Comparison of ENCODE assay signal across 8 cellular contexts in genomic region chr20:45911486-45912343, GRCh38. TPM values are rescaled to one million over a fixed set of nuclear protein-coding genes. Genes with fewer than 3 reads are reported as not detected.
DNase-seq lines count a peak whose midpoint lies in the region; ATAC-seq, FAIRE-seq and TF ChIP-seq lines count a peak whose summit lies in the region.

A gene with protein sequence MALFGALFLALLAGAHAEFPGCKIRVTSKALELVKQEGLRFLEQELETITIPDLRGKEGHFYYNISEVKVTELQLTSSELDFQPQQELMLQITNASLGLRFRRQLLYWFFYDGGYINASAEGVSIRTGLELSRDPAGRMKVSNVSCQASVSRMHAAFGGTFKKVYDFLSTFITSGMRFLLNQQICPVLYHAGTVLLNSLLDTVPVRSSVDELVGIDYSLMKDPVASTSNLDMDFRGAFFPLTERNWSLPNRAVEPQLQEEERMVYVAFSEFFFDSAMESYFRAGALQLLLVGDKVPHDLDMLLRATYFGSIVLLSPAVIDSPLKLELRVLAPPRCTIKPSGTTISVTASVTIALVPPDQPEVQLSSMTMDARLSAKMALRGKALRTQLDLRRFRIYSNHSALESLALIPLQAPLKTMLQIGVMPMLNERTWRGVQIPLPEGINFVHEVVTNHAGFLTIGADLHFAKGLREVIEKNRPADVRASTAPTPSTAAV (minus strand): TSS chr20:45912155. CDS start chr20:45911452, 703 bp downstream.

- H3K4me3 Mint-ChIP-seq in activated CD4-positive, alpha-beta T cell treated with anti-CD3 and anti-CD28 coated beads for 36 hours, result peak within 1 kb of the TSS; percentile 68

- H3K4me1 ChIP-seq in RWPE2 (ENCODE audit: insufficient read depth, poor library complexity, severe bottlenecking), result peaks cover 15% of the 10 kb centered on the region

- ATAC-seq in activated CD4-positive, alpha-beta T cell treated with anti-CD3 and anti-CD28 coated beads for 36 hours, result no peak
- ATAC-seq in RWPE2 (ENCODE audit: low read depth) (no peak), HG03025 (IDR thresholded peaks at IDR 0.05; ENCODE audit: low FRiP score, unreplicated experiment) (no peak)

- H3K27ac Mint-ChIP-seq in activated CD4-positive, alpha-beta T cell treated with anti-CD3 and anti-CD28 coated beads for 36 hours, result peak within 1 kb of the TSS; percentile 71

- intact Hi-C loops in activated CD4-positive, alpha-beta T cell treated with anti-CD3 and anti-CD28 coated beads for 36 hours (cut with DNase I, micrococcal nuclease), result loop anchor here (1.0 kb wide), 6 partner anchors 20 to 453 kb away; partner anchors contain the start of genes ACOT8 (in 2 of the 2), ZSWIM3 (in 2 of the 2), CTSA (in 1 of the 2) and NEURL2 (in 1 of the 2)

- no peak within 1 kb of the TSS for H3K27ac ChIP-seq in RWPE2 (ENCODE audit: poor library complexity, severe bottlenecking)

- no peaks in the 10 kb centered on the region for H3K36me3 Mint-ChIP-seq in activated CD4-positive, alpha-beta T cell treated with anti-CD3 and anti-CD28 coated beads for 36 hours (ENCODE audit: low read depth)

- CTCF ChIA-PET in activated CD4-positive, alpha-beta T cell treated with anti-CD3 and anti-CD28 coated beads for 36 hours (lab: Charles Lee), result interaction anchor here (1.0 to 1.1 kb wide), 2 partner anchors 23 to 61 kb away, joined by 3 to 5 read pairs; no protein-coding TSS in a partner anchor

- H3K9me3 ChIP-seq in RWPE2 (ENCODE audit: severe bottlenecking), result no peaks in the 10 kb centered on the region
- H3K9me3 ChIP-seq in iPS-18c (ENCODE audit: control insufficient read depth, insufficient read depth, low read length), result no peaks in the 10 kb centered on the region

- no peaks in the 10 kb centered on the region for H3K9me3 Mint-ChIP-seq in activated CD4-positive, alpha-beta T cell treated with anti-CD3 and anti-CD28 coated beads for 36 hours (ENCODE audit: low read depth)

- POLR2A ChIA-PET in activated CD4-positive, alpha-beta T cell treated with anti-CD3 and anti-CD28 coated beads for 36 hours (lab: Charles Lee), result no interaction called here

- H3K27me3 ChIP-seq in RWPE2 (ENCODE audit: insufficient read depth, poor library complexity, severe bottlenecking), result no peaks in the 10 kb centered on the region
- no peaks in the 10 kb centered on the region for H3K27me3 ChIP-seq in bronchial epithelial cell (ENCODE audit: control insufficient read depth, insufficient read depth, low read length)

- H3K36me3 ChIP-seq in RWPE2 (ENCODE audit: low read depth) (no peaks in the 10 kb centered on the region), bronchial epithelial cell (ENCODE audit: control insufficient read depth, insufficient read depth, low read length) (no peaks in the 10 kb centered on the region)

- peak; percentile 50 for DNase-seq in activated CD4-positive, alpha-beta T cell treated with anti-CD3 and anti-CD28 coated beads for 36 hours
- DNase-seq in activated CD4-positive, alpha-beta T cell treated with anti-CD3 and anti-CD28 coated beads, Interleukin-2, amount 50 U/mL, for 4 hours, result no peak
- DNase-seq in RWPE2 (ENCODE audit: low spot score), result no peak
- no peak for DNase-seq in bronchial epithelial cell (ENCODE audit: low read depth)
- peak; percentile 41 for DNase-seq in renal cortical epithelial cell (ENCODE audit: low read depth)
- DNase-seq in DMS79 (lab: John Stamatoyannopoulos, UW), result no peak

- H3K4me3 ChIP-seq in RWPE2 (ENCODE audit: severe bottlenecking), result peak within 1 kb of the TSS; percentile 15
- H3K4me3 ChIP-seq in bronchial epithelial cell (ENCODE audit: low read depth, low read length), result peak within 1 kb of the TSS; percentile 46
- peak within 1 kb of the TSS; percentile 65 for H3K4me3 ChIP-seq in iPS-18c (ENCODE audit: insufficient read depth, low read depth, low read length)

- H3K4me1 Mint-ChIP-seq in activated CD4-positive, alpha-beta T cell treated with anti-CD3 and anti-CD28 coated beads for 36 hours, result peaks cover 16% of the 10 kb centered on the region

- peaks cover 19% of the 10 kb centered on the region for H3K27me3 Mint-ChIP-seq in activated CD4-positive, alpha-beta T cell treated with anti-CD3 and anti-CD28 coated beads for 36 hours

- no peak for FAIRE-seq in bronchial epithelial cell (lab: Jason Lieb, UNC)

- TF ChIP-seq CTCF in RWPE2 (IDR thresholded peaks at IDR 0.05; ENCODE audit: poor library complexity, severe bottlenecking), result no peak
- no peak for TF ChIP-seq CTCF in bronchial epithelial cell (IDR thresholded peaks at IDR 0.05; ENCODE audit: insufficient read depth, low read length, severe bottlenecking)

RNA-seq across cellular contexts. Expression of the gene that starts here (rescaled TPM):
- total RNA-seq in activated CD4-positive, alpha-beta T cell treated with anti-CD3 and anti-CD28 coated beads for 36 hours, result 1 to 10 TPM; 5.6 to 7.0 TPM
- total RNA-seq in bronchial epithelial cell (26.9 and 37.4 TPM in 2 replicates), renal cortical epithelial cell (10.4 and 32.1 TPM in 2 replicates)

Comparison
In these comparisons a context has a peak if more than half of its experiments do, and no peak if none do; other contexts are left out.
1. DNase-seq: peak in activated CD4-positive, alpha-beta T cell treated with anti-CD3 and anti-CD28 coated beads for 36 hours (single experiment) and renal cortical epithelial cell (single experiment); none in activated CD4-positive, alpha-beta T cell treated with anti-CD3 and anti-CD28 coated beads, Interleukin-2, amount 50 U/mL, for 4 hours (0 of 2), RWPE2 (single experiment), bronchial epithelial cell (single experiment) and DMS79 (single experiment).
2. H3K4me3 ChIP-seq: peak in every context shown above with its lines; median percentile 65 in iPS-18c; 46 in bronchial epithelial cell; 15 in RWPE2.